16 cellular contexts compared by ENCODE assay signal in the genomic region with DNA sequence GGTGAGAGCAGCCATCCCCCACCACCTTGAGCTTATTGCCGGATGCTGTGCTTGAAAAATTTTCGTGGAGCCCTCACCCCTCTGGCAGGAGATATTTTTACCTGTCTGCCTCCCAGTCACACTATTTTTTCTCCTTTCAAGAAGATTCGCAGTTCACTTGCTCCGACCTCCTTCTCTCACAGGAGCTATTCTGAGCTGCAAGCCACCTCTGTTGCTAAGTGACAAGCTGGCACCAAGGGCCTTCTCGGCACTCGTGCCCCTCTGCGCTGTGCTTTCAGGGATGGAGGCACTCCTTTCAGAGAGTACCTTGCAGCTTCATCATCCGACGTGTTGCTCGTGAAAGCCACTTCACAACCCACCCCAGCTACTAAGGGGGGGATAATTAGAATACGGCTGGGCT. TPM values are rescaled to one million over a fixed set of nuclear protein-coding genes. Genes with fewer than 3 reads are reported as not detected.
DNase-seq lines count a peak whose midpoint lies in the region; FAIRE-seq and TF ChIP-seq lines count a peak whose summit lies in the region.
"Had no signal": no experiment of that assay in that cellular context is flagged by ENCODE, and none has a peak within 500 bp of the region (broad histone marks: within the 10 kb centered on the region; RNA-seq: fewer than 3 reads in every experiment).

No MANE protein-coding gene starts in this region.

- peaks cover 0 to 4% (median 0%) of the 10 kb centered on the region in 5 experiments for H3K9me3 Mint-ChIP-seq in brain

- H3K27me3 Mint-ChIP-seq in brain = peaks cover 17% of the 10 kb centered on the region

- peaks cover 4% of the 10 kb centered on the region for H3K36me3 Mint-ChIP-seq in brain
- H3K36me3 Mint-ChIP-seq: CD4-positive, CD25-positive, alpha-beta regulatory T cell had no signal

- peak overlapping the region in 4 of 5 experiments; percentile 25 to 94 (median 74) for H3K27ac Mint-ChIP-seq in brain
- H3K27ac Mint-ChIP-seq: CD4-positive, CD25-positive, alpha-beta regulatory T cell had no signal

- peak; percentile 44 for DNase-seq in Ammon's horn (ENCODE audit: low spot score)
- DNase-seq in NCI-H1092 (lab: John Stamatoyannopoulos, UW) = peak; percentile 61
- no peak for DNase-seq in neuronal stem cell (ENCODE audit: low spot score)
- DNase-seq in GM03348 (ENCODE audit: low spot score) = no peak
- DNase-seq in GM12891 (ENCODE audit: insufficient read length, low spot score) = no peak
- no peak for DNase-seq in H54 (ENCODE audit: insufficient read length, low spot score)
- no peak for DNase-seq in COLO668 (lab: John Stamatoyannopoulos, UW; ENCODE audit: unreplicated experiment)
- DNase-seq: AML-193; CD4-positive, CD25-positive, alpha-beta regulatory T cell; EL; MG63; NCI-H2171 treated with DMSO at 0.1 percent for 48 hours; NCI-H526; PC-3 had no signal

- H3K4me3 ChIP-seq in neuronal stem cell (ENCODE audit: low read length in 2 of 2) = no peak overlapping the region
- H3K4me3 ChIP-seq: MG63 had no signal

- H4K91ac ChIP-seq in neuronal stem cell (ENCODE audit: low read depth, low read length, poor library complexity) = no peak overlapping the region

- no peak for TF ChIP-seq CTCF in brain (conservative IDR thresholded peaks at IDR 0.05)

- H3K4ac ChIP-seq in neuronal stem cell (ENCODE audit: low read length) = no peak overlapping the region

- H3K36me3 ChIP-seq in neuronal stem cell (replicated peaks in 1 of 2; ENCODE audit: control insufficient read depth in 2 of 2, insufficient read depth in 2 of 2, low read length in 2 of 2) = no peaks in the 10 kb centered on the region
- H3K36me3 ChIP-seq: MG63 had no signal

- no peak overlapping the region for H3K18ac ChIP-seq in neuronal stem cell (ENCODE audit: low read length)

- WGBS in neuronal stem cell (ENCODE audit: extremely low coverage in 2 of 2, insufficient read length in 2 of 2, insufficient replicate concordance in 1 of 2), 2 donors = no CpG with 5 or more reads among the region's 11 CpGs

- no peak overlapping the region for H2BK12ac ChIP-seq in neuronal stem cell (ENCODE audit: low read length)

- H2BK5ac ChIP-seq in neuronal stem cell (ENCODE audit: low read length) = no peak overlapping the region

- no peak for FAIRE-seq in GM12891 (lab: Jason Lieb, UNC)
- no peak for FAIRE-seq in H54 (lab: Jason Lieb, UNC)
- FAIRE-seq: HepG2 had no signal

- no peak overlapping the region for H2AFZ ChIP-seq in neuronal stem cell (ENCODE audit: low read length)

- H3K4me2 ChIP-seq in neuronal stem cell (ENCODE audit: insufficient read depth, low read length, poor library complexity, severe bottlenecking) = no peak overlapping the region

- H3K4me3 Mint-ChIP-seq in brain = peak overlapping the region in 2 of 5 experiments; percentile 46 to 53
- H3K4me3 Mint-ChIP-seq: CD4-positive, CD25-positive, alpha-beta regulatory T cell had no signal

- H2AK5ac ChIP-seq in neuronal stem cell (ENCODE audit: low read depth, low read length) = no peak overlapping the region

- TF ChIP-seq POLR2A in GM12891 (IDR thresholded peaks at IDR 0.05; ENCODE audit: low read depth, low read length) (no peak), H54 (IDR thresholded peaks at IDR 0.05; ENCODE audit: low read depth, low read length) (no peak)

- H3K27ac ChIP-seq in neuronal stem cell (replicated peaks; ENCODE audit: low read length) = no peak overlapping the region

- H3K14ac ChIP-seq in neuronal stem cell (ENCODE audit: low read length) = no peak overlapping the region

- no peak overlapping the region for H3K23ac ChIP-seq in neuronal stem cell (ENCODE audit: low read depth, low read length, poor library complexity)

- H3K9me3 ChIP-seq in neuronal stem cell (replicated peaks in 1 of 2; ENCODE audit: control insufficient read depth in 2 of 2, insufficient read depth in 1 of 2, low read depth in 1 of 2, low read length in 2 of 2) = no peaks in the 10 kb centered on the region
- H3K9me3 ChIP-seq: MG63 had no signal

- no peak overlapping the region for H2BK120ac ChIP-seq in neuronal stem cell (ENCODE audit: low read depth, low read length)

- H2BK15ac ChIP-seq in neuronal stem cell (ENCODE audit: low read length) = no peak overlapping the region

- H3K4me1 Mint-ChIP-seq in brain = peaks cover 50% of the 10 kb centered on the region
- H3K4me1 Mint-ChIP-seq: CD4-positive, CD25-positive, alpha-beta regulatory T cell had no signal

- no peaks in the 10 kb centered on the region for H3K4me1 ChIP-seq in neuronal stem cell (ENCODE audit: control insufficient read depth in 2 of 2, insufficient read depth in 1 of 2, low read depth in 1 of 2, low read length in 2 of 2)

- no peaks in the 10 kb centered on the region for H3K79me1 ChIP-seq in neuronal stem cell (ENCODE audit: low read depth, low read length)

- H3K27me3 ChIP-seq in neuronal stem cell (ENCODE audit: control insufficient read depth in 3 of 3, insufficient read depth in 3 of 3, low read depth in 1 of 3, low read length in 3 of 3) = peaks cover 0 to 71% (median 0%) of the 10 kb centered on the region in 3 experiments
- H3K27me3 ChIP-seq: MG63 had no signal

- H4K8ac ChIP-seq in neuronal stem cell (ENCODE audit: low read depth, low read length) = no peak overlapping the region

- peak overlapping the region; percentile 47 for H3K9ac ChIP-seq in neuronal stem cell (ENCODE audit: low read depth, low read length, poor library complexity)

TF ChIP-seq in GM12891, 5 proteins besides CTCF, POLR2A, EP300 and RAD21:
- no peak for TF ChIP-seq POU2F2 (IDR thresholded peaks at IDR 0.05; ENCODE audit: low read depth, low read length)
- no peak for TF ChIP-seq PAX5 (IDR thresholded peaks at IDR 0.05; ENCODE audit: insufficient read depth, low read length, severe bottlenecking)
- no peak for TF ChIP-seq TAF1 (IDR thresholded peaks at IDR 0.05; ENCODE audit: low read depth, low read length)

RNA-seq across cellular contexts. Expression of a gene that starts 11.5 kb away (rescaled TPM):
- polyA plus RNA-seq in brain (ENCODE audit: insufficient read depth, low read depth, low replicate concordance) = 32.8 TPM
- 0.11 TPM for polyA plus RNA-seq in neuronal stem cell (2013, experiment 1 of 2)
- 0.07 TPM for polyA plus RNA-seq in neuronal stem cell (2013, experiment 2 of 2)
- polyA plus RNA-seq in GM12891 (2012; ENCODE audit: low read depth, missing spikeins) = not detected
- polyA plus RNA-seq: CD4-positive, CD25-positive, alpha-beta regulatory T cell; HepG2 had no signal

RNA-seq across cellular contexts. Expression of a gene that starts 48.3 kb away (rescaled TPM):
- 7.4 TPM for polyA plus RNA-seq in brain (ENCODE audit: insufficient read depth, low read depth, low replicate concordance)
- 3.3 TPM for polyA plus RNA-seq in neuronal stem cell (2013, experiment 1 of 2)
- 3.2 TPM for polyA plus RNA-seq in neuronal stem cell (2013, experiment 2 of 2)
- polyA plus RNA-seq in GM12891 (2012; ENCODE audit: low read depth, missing spikeins) = 0.18 TPM

RNA-seq across cellular contexts. Expression of a gene that starts 49.6 kb away (rescaled TPM):
- 4.9 TPM for polyA plus RNA-seq in brain (ENCODE audit: insufficient read depth, low read depth, low replicate concordance)
- polyA plus RNA-seq in neuronal stem cell (2013, experiment 1 of 2) = not detected
- polyA plus RNA-seq in neuronal stem cell (2013, experiment 2 of 2) = not detected
- polyA plus RNA-seq in GM12891 (2012; ENCODE audit: low read depth, missing spikeins) = not detected
- polyA plus RNA-seq: CD4-positive, CD25-positive, alpha-beta regulatory T cell; HepG2 had no signal

Comparison
In these comparisons a context has a peak if more than half of its experiments do, and no peak if none do; other contexts are left out.
1. DNase-seq: peak in Ammon's horn (single experiment) and NCI-H1092 (single experiment); none in neuronal stem cell (single experiment), GM03348 (single experiment), GM12891 (single experiment), H54 (single experiment) and COLO668 (single experiment).